Comparison of ENCODE assay signal across 15 cellular contexts in the genomic region with DNA sequence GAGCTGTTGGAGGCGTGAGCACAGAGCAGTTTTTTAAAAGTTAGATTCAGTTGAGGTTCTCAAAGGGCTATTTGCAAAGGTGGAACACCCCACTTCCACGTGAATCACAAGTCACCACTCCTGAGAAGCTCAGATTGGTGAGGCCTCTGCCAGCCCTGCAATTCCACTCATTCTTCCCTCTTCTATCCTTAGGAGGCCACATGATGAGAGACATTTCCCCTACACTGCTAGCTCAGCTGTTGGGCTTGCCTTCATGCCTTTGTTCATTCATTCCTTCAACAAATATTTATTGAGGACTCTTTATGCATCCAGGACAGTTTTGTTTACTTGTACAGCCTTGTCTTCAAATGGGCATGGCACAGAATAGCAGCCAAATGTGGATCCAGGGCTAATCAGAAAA. TPM values are rescaled to one million over a fixed set of nuclear protein-coding genes. Genes with fewer than 3 reads are reported as not detected.
DNase-seq lines count a peak whose midpoint lies in the region; ATAC-seq and TF ChIP-seq lines count a peak whose summit lies in the region.
"Had no signal": no experiment of that assay in that cellular context is flagged by ENCODE, and none has a peak within 500 bp of the region (broad histone marks: within the 10 kb centered on the region; RNA-seq: fewer than 3 reads in every experiment).

No MANE protein-coding gene starts in this region.

- H3K36me3 Mint-ChIP-seq in chondrocyte (ENCODE audit: low read depth) (no peaks in the 10 kb centered on the region), mesothelial cell of epicardium (no peaks in the 10 kb centered on the region)
- no peaks in the 10 kb centered on the region for H3K36me3 Mint-ChIP-seq in naive thymus-derived CD4-positive, alpha-beta T cell

- H3K27ac ChIP-seq in heart left ventricle: peak overlapping the region in 9 of 12 donors; percentile 18 to 91 (median 80)
- H3K27ac ChIP-seq in upper lobe of left lung: peak overlapping the region in 3 of 4 donors; percentile 35 to 82 (median 70)
- no peak overlapping the region for H3K27ac ChIP-seq in naive thymus-derived CD4-positive, alpha-beta T cell (ENCODE audit: low read depth, low read length)
- H3K27ac ChIP-seq: dorsolateral prefrontal cortex, foreskin keratinocyte, psoas muscle had no signal

- POLR2A ChIA-PET in naive thymus-derived CD4-positive, alpha-beta T cell (lab: Charles Lee): no interaction called here

- no peak overlapping the region for H3K4me3 Mint-ChIP-seq in chondrocyte (ENCODE audit: unreplicated experiment)
- H3K4me3 Mint-ChIP-seq in mesothelial cell of epicardium: no peak overlapping the region
- no peak overlapping the region for H3K4me3 Mint-ChIP-seq in naive thymus-derived CD4-positive, alpha-beta T cell
- H3K4me3 Mint-ChIP-seq: activated CD8-positive, alpha-beta T cell treated with anti-CD3 and anti-CD28 coated beads, Interleukin-2, amount 10 ng/mL, durations not matched to agents 7 days and 5 days had no signal

- H3K27me3 ChIP-seq in heart left ventricle: peaks cover 0 to 16% (median 0%) of the 10 kb centered on the region in 9 donors
- no peaks in the 10 kb centered on the region for H3K27me3 ChIP-seq in upper lobe of left lung
- no peaks in the 10 kb centered on the region for H3K27me3 ChIP-seq in naive thymus-derived CD4-positive, alpha-beta T cell (ENCODE audit: control insufficient read depth in 2 of 2, insufficient read depth in 2 of 2, low read length in 2 of 2)
- H3K27me3 ChIP-seq: foreskin keratinocyte had no signal

- WGBS in heart left ventricle, 4 donors: 45 to 91% (median 69%) methylated on average over 2 of the region's 2 CpGs
- 47 to 52% methylated on average over 2 of the region's 2 CpGs for WGBS in upper lobe of left lung, 2 donors

- H3K4me1 Mint-ChIP-seq in chondrocyte (ENCODE audit: low read depth) (peaks cover 67% of the 10 kb centered on the region), mesothelial cell of epicardium (peaks cover 53% of the 10 kb centered on the region)
- peaks cover 0 to 2% (median 0%) of the 10 kb centered on the region in 7 donors for H3K4me1 Mint-ChIP-seq in naive thymus-derived CD4-positive, alpha-beta T cell

- no peaks in the 10 kb centered on the region for H3K9me3 ChIP-seq in heart left ventricle
- H3K9me3 ChIP-seq in upper lobe of left lung: no peaks in the 10 kb centered on the region
- H3K9me3 ChIP-seq in naive thymus-derived CD4-positive, alpha-beta T cell (ENCODE audit: control insufficient read depth in 2 of 3, low read length in 3 of 3): no peaks in the 10 kb centered on the region
- H3K9me3 ChIP-seq: psoas muscle had no signal

- H3K4me3 ChIP-seq in heart left ventricle (no peak overlapping the region), upper lobe of left lung (no peak overlapping the region)
- no peak overlapping the region for H3K4me3 ChIP-seq in naive thymus-derived CD4-positive, alpha-beta T cell (ENCODE audit: low read length)
- H3K4me3 ChIP-seq: dorsolateral prefrontal cortex, psoas muscle had no signal

- H3K36me3 ChIP-seq in heart left ventricle (no peaks in the 10 kb centered on the region), upper lobe of left lung (no peaks in the 10 kb centered on the region)
- no peaks in the 10 kb centered on the region for H3K36me3 ChIP-seq in naive thymus-derived CD4-positive, alpha-beta T cell (ENCODE audit: control insufficient read depth in 2 of 3, insufficient read depth in 3 of 3, low read length in 3 of 3)

- H3K27ac Mint-ChIP-seq in chondrocyte (ENCODE audit: unreplicated experiment) (peak overlapping the region; percentile 97), mesothelial cell of epicardium (peak overlapping the region; percentile 97)
- no peak overlapping the region for H3K27ac Mint-ChIP-seq in naive thymus-derived CD4-positive, alpha-beta T cell
- H3K27ac Mint-ChIP-seq: activated CD8-positive, alpha-beta T cell treated with anti-CD3 and anti-CD28 coated beads, Interleukin-2, amount 10 ng/mL, durations not matched to agents 7 days and 5 days had no signal

- H3K9me3 Mint-ChIP-seq in chondrocyte (ENCODE audit: low read depth) (no peaks in the 10 kb centered on the region), mesothelial cell of epicardium (peaks cover 17% of the 10 kb centered on the region)
- H3K9me3 Mint-ChIP-seq in naive thymus-derived CD4-positive, alpha-beta T cell: no peaks in the 10 kb centered on the region

- no peak for ATAC-seq in heart left ventricle
- ATAC-seq in upper lobe of left lung (ENCODE audit: low FRiP score in 2 of 2): no peak
- no peak for ATAC-seq in GM18502 (IDR thresholded peaks at IDR 0.05; ENCODE audit: poor library complexity, unreplicated experiment)
- ATAC-seq in naive thymus-derived CD4-positive, alpha-beta T cell: no peak
- ATAC-seq: activated CD8-positive, alpha-beta T cell treated with anti-CD3 and anti-CD28 coated beads, Interleukin-2, amount 10 ng/mL, durations not matched to agents 7 days and 5 days; foreskin keratinocyte; psoas muscle had no signal

- intact Hi-C loops in heart left ventricle (cut with DNase I) (no loop called here), cardiac septum (cut with DNase I) (no loop called here)
- intact Hi-C loops in naive thymus-derived CD4-positive, alpha-beta T cell (cut with micrococcal nuclease): no loop called here

- no peak for DNase-seq in heart left ventricle
- DNase-seq in cardiac septum (ENCODE audit: low spot score): no peak
- DNase-seq in chondrocyte (ENCODE audit: low spot score): no peak
- DNase-seq in mesothelial cell of epicardium (ENCODE audit: low spot score in 2 of 2, unreplicated experiment in 2 of 2): no peak
- no peak for DNase-seq in upper lobe of left lung
- no peak for DNase-seq in SW480 (ENCODE audit: low spot score)
- no peak for DNase-seq in naive thymus-derived CD4-positive, alpha-beta T cell
- DNase-seq: ACHN; activated CD8-positive, alpha-beta T cell treated with anti-CD3 and anti-CD28 coated beads, Interleukin-2, amount 10 ng/mL, durations not matched to agents 7 days and 5 days; dorsolateral prefrontal cortex; foreskin keratinocyte; NCI-H446; stimulated activated CD4-positive, alpha-beta T cell treated with anti-CD3 and anti-CD28 coated beads, Interleukin-2, amount 100 ng/mL, for 48 hours had no signal

- H3K4me1 ChIP-seq in heart left ventricle (peaks cover 0 to 29% (median 0%) of the 10 kb centered on the region in 12 donors), upper lobe of left lung (peaks cover 0 to 2% (median 0%) of the 10 kb centered on the region in 4 donors)
- no peaks in the 10 kb centered on the region for H3K4me1 ChIP-seq in naive thymus-derived CD4-positive, alpha-beta T cell (ENCODE audit: control insufficient read depth in 2 of 2, insufficient read depth in 2 of 2, low read length in 2 of 2)
- H3K4me1 ChIP-seq: psoas muscle had no signal

- TF ChIP-seq EP300 in upper lobe of left lung (IDR thresholded peaks at IDR 0.05): no peak

- no peak for TF ChIP-seq POLR2A in heart left ventricle (IDR thresholded peaks at IDR 0.05)
- TF ChIP-seq POLR2A in upper lobe of left lung (IDR thresholded peaks at IDR 0.05): no peak

- CTCF ChIA-PET in naive thymus-derived CD4-positive, alpha-beta T cell (lab: Charles Lee): no interaction called here

- TF ChIP-seq CTCF in heart left ventricle (IDR thresholded peaks at IDR 0.05) (no peak), chondrocyte (IDR thresholded peaks at IDR 0.05) (no peak), mesothelial cell of epicardium (IDR thresholded peaks at IDR 0.05; ENCODE audit: unreplicated experiment) (no peak), upper lobe of left lung (IDR thresholded peaks at IDR 0.05) (no peak)

- H3K27me3 Mint-ChIP-seq in chondrocyte (ENCODE audit: low read depth) (no peaks in the 10 kb centered on the region), mesothelial cell of epicardium (ENCODE audit: low read depth) (no peaks in the 10 kb centered on the region)
- H3K27me3 Mint-ChIP-seq in naive thymus-derived CD4-positive, alpha-beta T cell: peaks cover 4 to 10% (median 5%) of the 10 kb centered on the region in 5 donors

RNA-seq across cellular contexts. Expression of a gene that starts 3.7 kb away (rescaled TPM):
- total RNA-seq in heart left ventricle: 10 to 100 TPM in 5 of 9 donors, 1 to 10 TPM in 4; 5.9 to 39.1 (median 16.4) TPM
- polyA plus RNA-seq in heart left ventricle: 10 to 100 TPM in 1 of 2 donors, 1 to 10 TPM in 1; 3.4 to 10.5 TPM
- 14.2 TPM for total RNA-seq in cardiac septum
- total RNA-seq in chondrocyte: 10.0 to 21.1 TPM (median 10.8 TPM) in 3 replicates
- 13.7 to 16.2 TPM (median 15.1 TPM) in 3 replicates for total RNA-seq in mesothelial cell of epicardium
- 10 to 100 TPM; 14.6 to 39.8 (median 23.4) TPM for total RNA-seq in upper lobe of left lung
- total RNA-seq in naive thymus-derived CD4-positive, alpha-beta T cell: not detected
- not detected for polyA plus RNA-seq in naive thymus-derived CD4-positive, alpha-beta T cell
- total RNA-seq: activated CD8-positive, alpha-beta T cell treated with anti-CD3 and anti-CD28 coated beads, Interleukin-2, amount 10 ng/mL, durations not matched to agents 7 days and 5 days had no signal

RNA-seq across cellular contexts. Expression of a gene that starts 11.1 kb away (rescaled TPM):
- 1 to 10 TPM; 3.2 to 9.0 (median 6.0) TPM for total RNA-seq in heart left ventricle
- polyA plus RNA-seq in heart left ventricle: 1 to 10 TPM; 5.1 to 5.3 TPM
- 3.0 TPM for total RNA-seq in cardiac septum
- 17.8 to 23.0 TPM (median 18.6 TPM) in 3 replicates for total RNA-seq in chondrocyte
- 92.8 to 99.0 TPM (median 93.2 TPM) in 3 replicates for total RNA-seq in mesothelial cell of epicardium
- 10 to 100 TPM in 5 of 6 donors, 1 to 10 TPM in 1; 9.8 to 22.6 (median 17.1) TPM for total RNA-seq in upper lobe of left lung
- total RNA-seq in naive thymus-derived CD4-positive, alpha-beta T cell: 1 to 10 TPM in 4 of 5 experiments, not detected in 1; 1.0 to 2.3 (median 1.9) TPM
- polyA plus RNA-seq in naive thymus-derived CD4-positive, alpha-beta T cell: 1 to 10 TPM; 4.1 to 7.7 TPM
- total RNA-seq: activated CD8-positive, alpha-beta T cell treated with anti-CD3 and anti-CD28 coated beads, Interleukin-2, amount 10 ng/mL, durations not matched to agents 7 days and 5 days had no signal

Comparison
In these comparisons a context has a peak if more than half of its experiments do, and no peak if none do; other contexts are left out.
1. H3K27ac Mint-ChIP-seq: peak in chondrocyte (single experiment) and mesothelial cell of epicardium (single experiment); none in naive thymus-derived CD4-positive, alpha-beta T cell (0 of 9).
2. RNA of a gene that starts 3.7 kb away (total RNA-seq): 14.6 to 39.8 TPM in upper lobe of left lung, 5.9 to 39.1 TPM in heart left ventricle, 13.7 to 16.2 TPM in mesothelial cell of epicardium, 14.2 TPM in cardiac septum (single experiment) and 10.0 to 21.1 TPM in chondrocyte; not detected in naive thymus-derived CD4-positive, alpha-beta T cell; every median in the first group is over 4 times any median in the second.